ENCODE assay signal across 18 cellular contexts in the genomic region with DNA sequence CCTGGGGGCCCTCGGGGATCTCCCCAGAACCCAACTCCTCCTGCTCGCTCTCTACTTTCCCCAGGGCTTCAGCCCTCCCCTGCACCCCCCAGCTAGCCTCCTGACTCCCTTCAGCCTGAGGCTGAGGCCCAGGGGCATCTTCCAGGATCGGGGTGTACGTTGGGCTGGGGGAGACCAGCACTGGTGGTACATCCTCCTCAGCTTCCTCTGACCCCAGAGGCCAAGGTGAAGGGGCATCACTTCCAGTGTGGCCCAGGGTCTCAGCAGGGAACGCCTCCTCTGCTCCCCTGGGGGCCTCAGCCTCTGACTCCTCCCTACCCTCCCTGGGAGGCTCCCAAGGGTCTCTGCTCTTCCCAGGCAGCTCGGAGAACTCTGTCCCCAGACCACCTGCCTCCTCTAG. TPM values are rescaled to one million over a fixed set of nuclear protein-coding genes. Genes with fewer than 3 reads are reported as not detected.
DNase-seq lines count a peak whose midpoint lies in the region; ATAC-seq, FAIRE-seq and TF ChIP-seq lines count a peak whose summit lies in the region.
"Had no signal": no experiment of that assay in that cellular context is flagged by ENCODE, and none has a peak within 500 bp of the region (broad histone marks: within the 10 kb centered on the region; RNA-seq: fewer than 3 reads in every experiment).

No MANE protein-coding gene starts in this region.

- H3K36me3 Mint-ChIP-seq in GM23338 (ENCODE audit: low read depth) = peaks cover 42% of the 10 kb centered on the region
- H3K36me3 Mint-ChIP-seq in stimulated activated effector memory CD8-positive, alpha-beta T cell treated with anti-CD3 and anti-CD28 coated beads, Interleukin-12 subunit alpha, Interleukin-12 subunit beta, amount 100 ng/mL, for 72 hours = no peaks in the 10 kb centered on the region
- H3K36me3 Mint-ChIP-seq: activated naive CD8-positive, alpha-beta T cell had no signal

- H3K9me2 ChIP-seq in GM23338 (ENCODE audit: insufficient read depth) = peaks cover 12% of the 10 kb centered on the region
- no peaks in the 10 kb centered on the region for H3K9me2 ChIP-seq in GM23248 (ENCODE audit: insufficient read depth)

- POLR2A ChIA-PET in K562 (lab: Yijun Ruan, JAX) = interaction anchor here (0.6 to 2.9 kb wide), 2 partner anchors 9 to 290 kb away, joined by 3 to 18 read pairs; no protein-coding TSS in a partner anchor

- peaks cover 86% of the 10 kb centered on the region for H3K4me1 Mint-ChIP-seq in GM23338
- H3K4me1 Mint-ChIP-seq in stimulated activated effector memory CD8-positive, alpha-beta T cell treated with anti-CD3 and anti-CD28 coated beads, Interleukin-12 subunit alpha, Interleukin-12 subunit beta, amount 100 ng/mL, for 72 hours = no peaks in the 10 kb centered on the region
- H3K4me1 Mint-ChIP-seq: activated CD4-positive, alpha-beta T cell treated with anti-CD3 and anti-CD28 coated beads for 36 hours had no signal

- DNase-seq in GM23338 (ENCODE audit: low spot score) = no peak
- no peak for DNase-seq in K562 (ENCODE audit: extremely low read depth in 1 of 4, low spot score in 3 of 4)
- no peak for DNase-seq in stimulated activated effector memory CD8-positive, alpha-beta T cell treated with anti-CD3 and anti-CD28 coated beads, Interleukin-12 subunit alpha, Interleukin-12 subunit beta, amount 100 ng/mL, for 72 hours (ENCODE audit: low spot score in 2 of 2)
- no peak for DNase-seq in HUDEP-2 (lab: John Stamatoyannopoulos, UW; ENCODE audit: unreplicated experiment in 76 of 76)
- DNase-seq in activated effector memory CD4-positive, alpha-beta T cell treated with Interleukin-2 at 50 U/mL for 16 hours = no peak
- no peak for DNase-seq in GM23248
- DNase-seq: activated CD4-positive, alpha-beta T cell treated with anti-CD3 and anti-CD28 coated beads for 36 hours; NCI-H1417; NCI-H524; stimulated activated CD4-positive, alpha-beta T cell treated with anti-CD3 and anti-CD28 coated beads, Interleukin-2, amount 100 ng/mL, for 24 hours; stimulated activated naive CD8-positive, alpha-beta T cell treated with anti-CD3 and anti-CD28 coated beads, Interleukin-15, Interleukin-2, amounts not matched to agents 100 U/mL and 50 U/mL, for 24 hours had no signal

- no peak for TF ChIP-seq CTCF in GM23338 (conservative IDR thresholded peaks at IDR 0.05; ENCODE audit: low read depth in 2 of 2)
- no peak for TF ChIP-seq CTCF in K562 (IDR thresholded peaks at IDR 0.05 in 2 of 3, conservative IDR thresholded peaks at IDR 0.05 in 1 of 3; ENCODE audit: insufficient read depth in 2 of 3, low read depth in 1 of 3, low read length in 3 of 3)

- H4K20me1 ChIP-seq in GM23338 (replicated peaks; ENCODE audit: insufficient read depth) = no peaks in the 10 kb centered on the region; the same call in 1 of the 2 replicates
- H4K20me1 ChIP-seq in K562 (replicated peaks; ENCODE audit: control insufficient read depth, insufficient read depth, low read length) = no peaks in the 10 kb centered on the region
- H4K20me1 ChIP-seq in GM23248 (ENCODE audit: insufficient read depth) = no peaks in the 10 kb centered on the region

- no peak for TF ChIP-seq EP300 in K562 (IDR thresholded peaks at IDR 0.05; ENCODE audit: low read length)

- peak overlapping the region in 1 of 2 experiments; percentile 87; a peak in 2 of 4 replicates for H3K9ac ChIP-seq in K562 (ENCODE audit: insufficient read depth in 1 of 2, low read depth in 2 of 2, low read length in 2 of 2)
- no peak overlapping the region for H3K9ac ChIP-seq in GM23248

- H3K4me2 ChIP-seq in GM23338 = 0 out of 2 replicates have a peak overlapping the region, but pooled peaks have one; percentile 77
- no peak overlapping the region for H3K4me2 ChIP-seq in K562 (ENCODE audit: insufficient read depth, low read length)
- H3K4me2 ChIP-seq in GM23248 (ENCODE audit: unreplicated experiment) = no peak overlapping the region

- H3K27ac ChIP-seq in GM23338 (ENCODE audit: low read depth) (no peak overlapping the region), K562 (ENCODE audit: extremely low read depth, low read depth, low read length) (no peak overlapping the region), mesodermal cell (ENCODE audit: low read depth, low read length, severe bottlenecking) (peak overlapping the region; percentile 90), GM23248 (no peak overlapping the region)
- H3K27ac ChIP-seq: pancreas, RWPE1 had no signal

- H3K79me2 ChIP-seq in GM23338 (replicated peaks; ENCODE audit: insufficient read depth) (peaks cover 33% of the 10 kb centered on the region), K562 (ENCODE audit: control insufficient read depth, insufficient read depth, low read length) (no peaks in the 10 kb centered on the region), GM23248 (ENCODE audit: insufficient read depth) (no peaks in the 10 kb centered on the region)

- no peak overlapping the region for H3K27ac Mint-ChIP-seq in GM23338
- H3K27ac Mint-ChIP-seq in stimulated activated effector memory CD8-positive, alpha-beta T cell treated with anti-CD3 and anti-CD28 coated beads, Interleukin-12 subunit alpha, Interleukin-12 subunit beta, amount 100 ng/mL, for 72 hours = peak overlapping the region; percentile 20
- H3K27ac Mint-ChIP-seq: activated CD4-positive, alpha-beta T cell treated with anti-CD3 and anti-CD28 coated beads for 36 hours; activated naive CD8-positive, alpha-beta T cell had no signal

- CTCF ChIA-PET in K562 (lab: Yijun Ruan, JAX; ENCODE audit: low intra/inter-chr PET ratio) = no interaction called here

- no peaks in the 10 kb centered on the region for H3K9me3 ChIP-seq in K562 (replicated peaks; ENCODE audit: control insufficient read depth, insufficient read depth, low read depth, low read length)
- no peaks in the 10 kb centered on the region for H3K9me3 ChIP-seq in mesodermal cell (ENCODE audit: control insufficient read depth, low read length)
- no peaks in the 10 kb centered on the region for H3K9me3 ChIP-seq in GM23248 (ENCODE audit: low read depth)
- H3K9me3 ChIP-seq: pancreas had no signal

- H3F3A ChIP-seq in GM23338 (replicated peaks; ENCODE audit: low read depth) (peaks cover 33% of the 10 kb centered on the region; the same call in 1 of the 2 replicates), GM23248 (ENCODE audit: insufficient read depth) (no peaks in the 10 kb centered on the region)

- H3K36me3 ChIP-seq in GM23338 (ENCODE audit: insufficient read depth) (peaks cover 19% of the 10 kb centered on the region), K562 (ENCODE audit: control insufficient read depth, insufficient read depth, low read length) (no peaks in the 10 kb centered on the region), mesodermal cell (ENCODE audit: control insufficient read depth, insufficient read depth, low read length) (peaks cover 49% of the 10 kb centered on the region), GM23248 (ENCODE audit: low read depth) (no peaks in the 10 kb centered on the region)
- H3K36me3 ChIP-seq: pancreas had no signal

- H3K27me3 ChIP-seq in GM23338 (ENCODE audit: insufficient read depth) (peaks cover 3% of the 10 kb centered on the region; the same call in 1 of the 2 replicates), K562 (ENCODE audit: control insufficient read depth in 2 of 2, insufficient read depth in 2 of 2, low read length in 2 of 2) (no peaks in the 10 kb centered on the region), GM23248 (replicated peaks; ENCODE audit: insufficient read depth) (no peaks in the 10 kb centered on the region)
- H3K27me3 ChIP-seq: pancreas had no signal

- H3K4me3 ChIP-seq in GM23338 (no peak overlapping the region), K562 (no peak overlapping the region), mesodermal cell (ENCODE audit: extremely low read depth, insufficient read depth, low read length, poor library complexity, severe bottlenecking) (no peak overlapping the region), GM23248 (no peak overlapping the region)
- H3K4me3 ChIP-seq: pancreas had no signal

- 67% methylated on average over 6 of the region's 6 CpGs for WGBS in K562 (ENCODE audit: insufficient coverage, low coverage, missing lambda C conversion rate)
- 92 to 100% methylated on average over 1 to 6 of the region's 6 CpGs for WGBS in mesodermal cell (ENCODE audit: insufficient coverage in 2 of 2), 2 experiments
- WGBS in GM23248 (ENCODE audit: low coverage in 1 of 2, low lambda C conversion rate in 2 of 2, missing lambda C conversion rate in 2 of 2), 2 experiments = 84% methylated on average over 6 of the region's 6 CpGs

- H3K9me1 ChIP-seq in K562 (ENCODE audit: control insufficient read depth, insufficient read depth, low read length) = no peaks in the 10 kb centered on the region

- H3K4me1 ChIP-seq in GM23338 (ENCODE audit: insufficient read depth) (peaks cover 70% of the 10 kb centered on the region), K562 (replicated peaks in 1 of 2; ENCODE audit: control insufficient read depth in 2 of 2, insufficient read depth in 2 of 2, low read length in 2 of 2) (peaks cover 17 to 73% of the 10 kb centered on the region in 2 experiments; a peak in 4 of 5 replicates), mesodermal cell (ENCODE audit: control insufficient read depth, insufficient read depth, low read length, poor library complexity, severe bottlenecking) (peaks cover 83% of the 10 kb centered on the region), GM23248 (ENCODE audit: insufficient read depth) (no peaks in the 10 kb centered on the region)
- H3K4me1 ChIP-seq: pancreas had no signal

- no peak for TF ChIP-seq RAD21 in K562 (CRISPR knock-in tag; conservative IDR thresholded peaks at IDR 0.05 in 1 of 2, IDR thresholded peaks at IDR 0.05 in 1 of 2)

- no peak for FAIRE-seq in K562 (lab: Jason Lieb, UNC)
- FAIRE-seq: colon, pancreas had no signal

- no peak for TF ChIP-seq POLR2A in K562 (conservative IDR thresholded peaks at IDR 0.05)

- BruUV-seq in K562 (replicated peaks; lab: Mats Ljungman, UMichigan) = no TSS peak

- in situ Hi-C loops in K562 (cut with MboI) (no loop called here), GM23248 (cut with MboI) (no loop called here)

- intact Hi-C loops in K562 (cut with micrococcal nuclease) = no loop called here

- no peak overlapping the region for H2AFZ ChIP-seq in GM23338
- no peak overlapping the region for H2AFZ ChIP-seq in K562 (ENCODE audit: low read depth, low read length)
- H2AFZ ChIP-seq in GM23248 = no peak overlapping the region

- peaks cover 31% of the 10 kb centered on the region for H3K27me3 Mint-ChIP-seq in GM23338 (ENCODE audit: insufficient read depth, low read depth, poor library complexity)

- no peak overlapping the region for H3K4me3 Mint-ChIP-seq in GM23338
- H3K4me3 Mint-ChIP-seq in stimulated activated effector memory CD8-positive, alpha-beta T cell treated with anti-CD3 and anti-CD28 coated beads, Interleukin-12 subunit alpha, Interleukin-12 subunit beta, amount 100 ng/mL, for 72 hours = no peak overlapping the region
- H3K4me3 Mint-ChIP-seq: activated CD4-positive, alpha-beta T cell treated with anti-CD3 and anti-CD28 coated beads for 36 hours; activated naive CD8-positive, alpha-beta T cell had no signal

- ATAC-seq in GM23338 (no peak), K562 (no peak), HG02763 (IDR thresholded peaks at IDR 0.05; ENCODE audit: unreplicated experiment) (no peak)
- ATAC-seq in stimulated activated effector memory CD8-positive, alpha-beta T cell treated with anti-CD3 and anti-CD28 coated beads, Interleukin-12 subunit alpha, Interleukin-12 subunit beta, amount 100 ng/mL, for 72 hours = no peak
- ATAC-seq: activated CD4-positive, alpha-beta T cell treated with anti-CD3 and anti-CD28 coated beads for 36 hours; left lobe of liver; pancreas; stimulated activated naive CD8-positive, alpha-beta T cell treated with anti-CD3 and anti-CD28 coated beads, Interleukin-15, Interleukin-2, amounts not matched to agents 100 U/mL and 50 U/mL, for 24 hours had no signal

- peaks cover 9% of the 10 kb centered on the region for H3K9me3 Mint-ChIP-seq in GM23338
- no peaks in the 10 kb centered on the region for H3K9me3 Mint-ChIP-seq in stimulated activated effector memory CD8-positive, alpha-beta T cell treated with anti-CD3 and anti-CD28 coated beads, Interleukin-12 subunit alpha, Interleukin-12 subunit beta, amount 100 ng/mL, for 72 hours

RNA-seq across cellular contexts. Expression of a gene that starts 6.8 kb away (rescaled TPM):
- total RNA-seq in GM23338 (2014; rRNA removed; shearing (Covaris generic)) = 85.3 and 95.9 TPM in 2 replicates
- polyA plus RNA-seq in GM23338 (2016; fragmentation: Nextera tagmentation; extraction: Ambion mirVana) = 25.0 and 27.5 TPM in 2 replicates
- total RNA-seq in K562 (2011; cell fraction: chromatin; rRNA removed; ENCODE audit: low replicate concordance) = 1.5 and 2.0 TPM in 2 replicates
- total RNA-seq in K562 (2011; cell fraction: nucleolus; rRNA removed) = 1.7 TPM in 2 replicates
- 1.8 and 3.1 TPM in 2 replicates for total RNA-seq in K562 (2011; cell fraction: nucleoplasm; rRNA removed)
- 5.8 and 6.6 TPM in 2 replicates for total RNA-seq in K562 (2014; rRNA removed)
- 3.3 and 4.1 TPM in 2 replicates for total RNA-seq in K562 (2014; rRNA removed; fragmentation: Illumina TruSeq; extraction: Trizol)
- 4.8 and 4.9 TPM in 2 replicates for total RNA-seq in K562 (2015; rRNA removed; fragmentation: Illumina TruSeq; extraction: Trizol)
- total RNA-seq in K562 (2021) = 5.5 and 8.6 TPM in 2 replicates
- polyA plus RNA-seq in K562 (2011; rRNA removed) = 2.7 TPM in 2 replicates
- polyA plus RNA-seq in K562 (2011; cell fraction: cytosol; rRNA removed) = 1.5 and 2.5 TPM in 2 replicates
- polyA plus RNA-seq in K562 (2011; cell fraction: nucleus; rRNA removed) = 3.2 and 5.5 TPM in 2 replicates
- polyA plus RNA-seq in K562 (2012) = 6.5 and 7.0 TPM in 2 replicates
- polyA plus RNA-seq in K562 (2014; fragmentation: Illumina TruSeq; extraction: Trizol) = 5.4 and 6.3 TPM in 2 replicates
- under 1 TPM; 0.10 to 0.13 TPM for polyA plus RNA-seq in K562 (2014; fragmentation: Nextera tagmentation; extraction: Ambion mirVana)
- 2.5 and 4.2 TPM in 2 replicates for polyA plus RNA-seq in K562 (2014; rRNA removed)
- polyA minus RNA-seq in K562 (2011; rRNA and poly(A)+ RNA removed) = 2.3 and 2.4 TPM in 2 replicates
- 3.8 and 5.4 TPM in 2 replicates for polyA minus RNA-seq in K562 (2011; cell fraction: cytosol; rRNA and poly(A)+ RNA removed)
- polyA minus RNA-seq in K562 (2011; cell fraction: nucleus; rRNA and poly(A)+ RNA removed) = 1.2 and 1.4 TPM in 2 replicates
- 217 TPM for polyA plus RNA-seq in mesodermal cell (2013, experiment 1 of 2)
- polyA plus RNA-seq in mesodermal cell (2013, experiment 2 of 2) = 200 TPM
- total RNA-seq in GM23248 (2014; rRNA removed; shearing (Covaris generic)) = 15.0 and 23.0 TPM in 2 replicates
- 2.2 TPM in 2 replicates for polyA plus RNA-seq in GM23248 (2016; fragmentation: Nextera tagmentation; extraction: Ambion mirVana)

RNA-seq across cellular contexts. Expression of a gene that starts 28.4 kb away (rescaled TPM):
- 5.5 and 8.0 TPM in 2 replicates for total RNA-seq in GM23338 (2014; rRNA removed; shearing (Covaris generic))
- polyA plus RNA-seq in GM23338 (2016; fragmentation: Nextera tagmentation; extraction: Ambion mirVana) = 2.3 and 3.6 TPM in 2 replicates
- total RNA-seq in K562 (2011; cell fraction: chromatin; rRNA removed; ENCODE audit: low replicate concordance) = 0.12 TPM in 1 of 2 replicates, not detected in the other
- 0.17 and 0.26 TPM in 2 replicates for total RNA-seq in K562 (2011; cell fraction: nucleolus; rRNA removed)
- not detected in 2 replicates for total RNA-seq in K562 (2011; cell fraction: nucleoplasm; rRNA removed)
- 0.12 TPM in 1 of 2 replicates, not detected in the other for total RNA-seq in K562 (2014; rRNA removed)
- not detected in 2 replicates for total RNA-seq in K562 (2014; rRNA removed; fragmentation: Illumina TruSeq; extraction: Trizol)
- total RNA-seq in K562 (2015; rRNA removed; fragmentation: Illumina TruSeq; extraction: Trizol) = 0.08 TPM in 1 of 2 replicates, not detected in the other
- 0.22 TPM in 1 of 2 replicates, not detected in the other for total RNA-seq in K562 (2021)
- polyA plus RNA-seq in K562 (2011; rRNA removed) = 0.06 and 0.09 TPM in 2 replicates
- polyA plus RNA-seq in K562 (2011; cell fraction: cytosol; rRNA removed) = 0.04 and 0.25 TPM in 2 replicates
- polyA plus RNA-seq in K562 (2011; cell fraction: nucleus; rRNA removed) = 0.06 and 0.21 TPM in 2 replicates
- 0.35 and 0.52 TPM in 2 replicates for polyA plus RNA-seq in K562 (2012)
- polyA plus RNA-seq in K562 (2014; fragmentation: Illumina TruSeq; extraction: Trizol) = 0.19 and 0.33 TPM in 2 replicates
- polyA plus RNA-seq in K562 (2014; fragmentation: Nextera tagmentation; extraction: Ambion mirVana) = under 1 TPM in 1 of 2 experiments, not detected in 1; 0.04 TPM
- 0.22 and 0.23 TPM in 2 replicates for polyA plus RNA-seq in K562 (2014; rRNA removed)
- not detected in 2 replicates for polyA minus RNA-seq in K562 (2011; rRNA and poly(A)+ RNA removed)
- not detected in 2 replicates for polyA minus RNA-seq in K562 (2011; cell fraction: cytosol; rRNA and poly(A)+ RNA removed)
- polyA minus RNA-seq in K562 (2011; cell fraction: nucleus; rRNA and poly(A)+ RNA removed) = not detected in 2 replicates
- 0.77 TPM for polyA plus RNA-seq in mesodermal cell (2013, experiment 1 of 2)
- 0.71 TPM for polyA plus RNA-seq in mesodermal cell (2013, experiment 2 of 2)
- not detected in 2 replicates for total RNA-seq in GM23248 (2014; rRNA removed; shearing (Covaris generic))
- not detected in 2 replicates for polyA plus RNA-seq in GM23248 (2016; fragmentation: Nextera tagmentation; extraction: Ambion mirVana)
- total RNA-seq: activated CD4-positive, alpha-beta T cell treated with anti-CD3 and anti-CD28 coated beads for 36 hours; left lobe of liver had no signal
- polyA plus RNA-seq: pancreas had no signal

RNA-seq across cellular contexts. Expression of a gene that starts 35.0 kb away (rescaled TPM):
- 35.1 and 45.9 TPM in 2 replicates for total RNA-seq in GM23338 (2014; rRNA removed; shearing (Covaris generic))
- polyA plus RNA-seq in GM23338 (2016; fragmentation: Nextera tagmentation; extraction: Ambion mirVana) = 137 and 138 TPM in 2 replicates
- 0.86 TPM in 1 of 2 replicates, not detected in the other for total RNA-seq in K562 (2011; cell fraction: chromatin; rRNA removed; ENCODE audit: low replicate concordance)
- total RNA-seq in K562 (2011; cell fraction: nucleolus; rRNA removed) = 0.39 and 1.0 TPM in 2 replicates
- total RNA-seq in K562 (2011; cell fraction: nucleoplasm; rRNA removed) = 0.44 TPM in 1 of 2 replicates, not detected in the other
- 0.86 and 1.2 TPM in 2 replicates for total RNA-seq in K562 (2014; rRNA removed)
- 0.32 and 0.36 TPM in 2 replicates for total RNA-seq in K562 (2014; rRNA removed; fragmentation: Illumina TruSeq; extraction: Trizol)
- 0.72 and 1.3 TPM in 2 replicates for total RNA-seq in K562 (2015; rRNA removed; fragmentation: Illumina TruSeq; extraction: Trizol)
- 1.5 and 1.6 TPM in 2 replicates for total RNA-seq in K562 (2021)
- 0.50 and 1.5 TPM in 2 replicates for polyA plus RNA-seq in K562 (2011; rRNA removed)
- 0.58 and 1.3 TPM in 2 replicates for polyA plus RNA-seq in K562 (2011; cell fraction: cytosol; rRNA removed)
- polyA plus RNA-seq in K562 (2011; cell fraction: nucleus; rRNA removed) = 1.8 and 2.6 TPM in 2 replicates
- polyA plus RNA-seq in K562 (2012) = 2.6 and 2.9 TPM in 2 replicates
- 1.9 and 2.5 TPM in 2 replicates for polyA plus RNA-seq in K562 (2014; fragmentation: Illumina TruSeq; extraction: Trizol)
- polyA plus RNA-seq in K562 (2014; fragmentation: Nextera tagmentation; extraction: Ambion mirVana) = under 1 TPM; 0.30 to 0.52 TPM
- polyA plus RNA-seq in K562 (2014; rRNA removed) = 0.82 and 1.2 TPM in 2 replicates
- polyA minus RNA-seq in K562 (2011; rRNA and poly(A)+ RNA removed) = 0.28 and 0.72 TPM in 2 replicates
- not detected in 2 replicates for polyA minus RNA-seq in K562 (2011; cell fraction: cytosol; rRNA and poly(A)+ RNA removed)
- polyA minus RNA-seq in K562 (2011; cell fraction: nucleus; rRNA and poly(A)+ RNA removed) = not detected in 2 replicates
- 675 TPM for polyA plus RNA-seq in mesodermal cell (2013, experiment 1 of 2)
- 571 TPM for polyA plus RNA-seq in mesodermal cell (2013, experiment 2 of 2)
- 23.3 and 38.8 TPM in 2 replicates for total RNA-seq in GM23248 (2014; rRNA removed; shearing (Covaris generic))
- polyA plus RNA-seq in GM23248 (2016; fragmentation: Nextera tagmentation; extraction: Ambion mirVana) = 64.1 and 68.6 TPM in 2 replicates

RNA-seq across cellular contexts. Expression of a gene that starts 51.1 kb away (rescaled TPM):
- not detected in 2 replicates for total RNA-seq in GM23338 (2014; rRNA removed; shearing (Covaris generic))
- polyA plus RNA-seq in GM23338 (2016; fragmentation: Nextera tagmentation; extraction: Ambion mirVana) (0.53 TPM in 1 of 2 replicates, not detected in the other), K562 (2011; rRNA removed) (0.39 and 0.76 TPM in 2 replicates), K562 (2014; fragmentation: Illumina TruSeq; extraction: Trizol) (0.17 TPM in 1 of 2 replicates, not detected in the other), K562 (2014; fragmentation: Nextera tagmentation; extraction: Ambion mirVana) (not detected), K562 (2014; rRNA removed) (4.4 and 4.5 TPM in 2 replicates), GM23248 (2016; fragmentation: Nextera tagmentation; extraction: Ambion mirVana) (not detected in 2 replicates)
- 1.4 TPM in 1 of 2 replicates, not detected in the other for total RNA-seq in K562 (2011; cell fraction: chromatin; rRNA removed; ENCODE audit: low replicate concordance)
- total RNA-seq in K562 (2011; cell fraction: nucleolus; rRNA removed) = 3.0 TPM in 2 replicates
- 0.53 and 0.88 TPM in 2 replicates for total RNA-seq in K562 (2011; cell fraction: nucleoplasm; rRNA removed)
- total RNA-seq in K562 (2014; rRNA removed) (3.1 and 3.8 TPM in 2 replicates), K562 (2014; rRNA removed; fragmentation: Illumina TruSeq; extraction: Trizol) (not detected in 2 replicates), K562 (2015; rRNA removed; fragmentation: Illumina TruSeq; extraction: Trizol) (0.14 and 0.19 TPM in 2 replicates), K562 (2021) (3.6 and 5.2 TPM in 2 replicates)
- 1.3 and 4.1 TPM in 2 replicates for polyA plus RNA-seq in K562 (2011; cell fraction: cytosol; rRNA removed)
- polyA plus RNA-seq in K562 (2011; cell fraction: nucleus; rRNA removed) = 6.5 and 10.9 TPM in 2 replicates
- polyA plus RNA-seq in K562 (2012) = 0.95 and 3.3 TPM in 2 replicates
- 0.35 TPM in 1 of 2 replicates, not detected in the other for polyA minus RNA-seq in K562 (2011; rRNA and poly(A)+ RNA removed)
- not detected in 2 replicates for polyA minus RNA-seq in K562 (2011; cell fraction: cytosol; rRNA and poly(A)+ RNA removed)
- 3.1 and 3.8 TPM in 2 replicates for polyA minus RNA-seq in K562 (2011; cell fraction: nucleus; rRNA and poly(A)+ RNA removed)
- polyA plus RNA-seq in mesodermal cell (2013, experiment 1 of 2) = 0.52 TPM
- polyA plus RNA-seq in mesodermal cell (2013, experiment 2 of 2) = not detected
- total RNA-seq in GM23248 (2014; rRNA removed; shearing (Covaris generic)) = not detected in 2 replicates
- total RNA-seq: left lobe of liver, pancreas had no signal

RNA-seq across cellular contexts. Expression of a gene that starts 57.9 kb away (rescaled TPM):
- 12.9 and 18.3 TPM in 2 replicates for total RNA-seq in GM23338 (2014; rRNA removed; shearing (Covaris generic))
- polyA plus RNA-seq in GM23338 (2016; fragmentation: Nextera tagmentation; extraction: Ambion mirVana) (18.1 and 21.1 TPM in 2 replicates), K562 (2011; rRNA removed) (37.1 and 46.1 TPM in 2 replicates), K562 (2014; fragmentation: Illumina TruSeq; extraction: Trizol) (33.9 and 37.7 TPM in 2 replicates), K562 (2014; fragmentation: Nextera tagmentation; extraction: Ambion mirVana) (10 to 100 TPM in 1 of 2 experiments, 1 to 10 TPM in 1; 7.7 to 13.2 TPM), K562 (2014; rRNA removed) (41.8 and 57.4 TPM in 2 replicates), GM23248 (2016; fragmentation: Nextera tagmentation; extraction: Ambion mirVana) (7.4 and 10.1 TPM in 2 replicates)
- total RNA-seq in K562 (2011; cell fraction: chromatin; rRNA removed; ENCODE audit: low replicate concordance) = 50.1 and 117 TPM in 2 replicates
- 103 and 114 TPM in 2 replicates for total RNA-seq in K562 (2011; cell fraction: nucleolus; rRNA removed)
- total RNA-seq in K562 (2011; cell fraction: nucleoplasm; rRNA removed) = 74.6 and 83.1 TPM in 2 replicates
- total RNA-seq in K562 (2014; rRNA removed) (33.1 and 39.1 TPM in 2 replicates), K562 (2014; rRNA removed; fragmentation: Illumina TruSeq; extraction: Trizol) (17.8 and 26.3 TPM in 2 replicates), K562 (2015; rRNA removed; fragmentation: Illumina TruSeq; extraction: Trizol) (27.0 and 30.3 TPM in 2 replicates), K562 (2021) (46.3 and 48.3 TPM in 2 replicates)
- 44.7 and 53.0 TPM in 2 replicates for polyA plus RNA-seq in K562 (2011; cell fraction: cytosol; rRNA removed)
- polyA plus RNA-seq in K562 (2011; cell fraction: nucleus; rRNA removed) = 79.3 and 98.8 TPM in 2 replicates
- polyA plus RNA-seq in K562 (2012) = 34.9 and 66.4 TPM in 2 replicates
- 17.4 and 21.8 TPM in 2 replicates for polyA minus RNA-seq in K562 (2011; rRNA and poly(A)+ RNA removed)
- 20.6 and 27.1 TPM in 2 replicates for polyA minus RNA-seq in K562 (2011; cell fraction: cytosol; rRNA and poly(A)+ RNA removed)
- 25.0 and 34.1 TPM in 2 replicates for polyA minus RNA-seq in K562 (2011; cell fraction: nucleus; rRNA and poly(A)+ RNA removed)
- 31.7 TPM for polyA plus RNA-seq in mesodermal cell (2013, experiment 1 of 2)
- polyA plus RNA-seq in mesodermal cell (2013, experiment 2 of 2) = 24.9 TPM
- 4.5 and 5.6 TPM in 2 replicates for total RNA-seq in GM23248 (2014; rRNA removed; shearing (Covaris generic))
